In the genomic region with DNA sequence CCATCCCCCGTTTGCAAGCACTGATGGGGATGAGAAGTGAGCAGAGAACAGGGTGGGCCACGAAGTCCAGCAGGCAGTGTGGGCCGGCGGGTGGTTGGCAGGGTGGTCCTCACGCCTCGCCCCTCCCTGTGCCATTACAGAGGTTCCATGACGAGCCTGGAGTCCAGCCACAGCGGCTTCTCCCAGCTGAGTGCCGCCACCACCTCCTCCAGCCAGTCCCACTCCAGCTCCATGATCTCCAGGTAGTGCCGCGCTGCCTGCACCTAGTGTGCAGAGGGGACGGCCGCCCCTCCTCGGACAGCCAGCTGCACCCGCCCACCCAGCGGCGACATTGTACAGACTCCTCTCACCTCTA, we compare ENCODE assay signal across 21 cellular contexts.
"Had no signal": no experiment of that assay in that cellular context is flagged by ENCODE, and none has a peak within 500 bp of the region (broad histone marks: within the 10 kb centered on the region; RNA-seq: fewer than 3 reads in every experiment).

No MANE protein-coding gene starts in this region.

- H3K27ac ChIP-seq: lower lobe of right lung, neutrophil, parathyroid adenoma had no signal

- H3K27me3 ChIP-seq: esophagus muscularis mucosa, gastroesophageal sphincter, heart right ventricle, neutrophil had no signal

- H3K4me1 Mint-ChIP-seq: activated CD4-positive, alpha-beta T cell treated with anti-CD3 and anti-CD28 coated beads, Interleukin-2, amount 10 ng/mL, durations not matched to agents 7 days and 5 days had no signal

- H3K27ac Mint-ChIP-seq: activated CD4-positive, alpha-beta T cell treated with anti-CD3 and anti-CD28 coated beads, Interleukin-2, amount 10 ng/mL, durations not matched to agents 7 days and 5 days; activated CD8-positive, alpha-beta T cell treated with anti-CD3 and anti-CD28 coated beads, Interleukin-2, amount 10 ng/mL, durations not matched to agents 7 days and 5 days; activated T-cell treated with anti-CD3 and anti-CD28 coated beads, Interleukin-2, amount 50 U/mL, for 24 hours; activated T-helper 2 cell treated with anti-CD3 and anti-CD28 coated beads, Interferon-gamma antibody, Interleukin-2, Interleukin-4, amounts not matched to agents 10 μg/mL and 5 μg/mL and 100 μg/mL, durations not matched to agents 14 hours and 24 hours and 36 hours; natural killer cell had no signal

- H3K9me3 Mint-ChIP-seq: activated CD4-positive, alpha-beta T cell treated with anti-CD3 and anti-CD28 coated beads, Interleukin-2, amount 10 ng/mL, durations not matched to agents 7 days and 5 days; activated naive CD8-positive, alpha-beta T cell treated with anti-CD3 and anti-CD28 coated beads, Interleukin-2, amount 10 ng/mL, durations not matched to agents 7 days and 5 days; activated T-cell treated with anti-CD3 and anti-CD28 coated beads, Interleukin-2, amount 50 U/mL, for 24 hours; activated T-helper 2 cell treated with anti-CD3 and anti-CD28 coated beads, Interferon-gamma antibody, Interleukin-2, Interleukin-4, amounts not matched to agents 10 μg/mL and 5 μg/mL and 100 μg/mL, durations not matched to agents 14 hours and 24 hours and 36 hours; brain; natural killer cell had no signal

- H3K9me3 ChIP-seq: esophagus muscularis mucosa, gastroesophageal sphincter, heart right ventricle, lower lobe of right lung had no signal

- H3K9ac ChIP-seq: parathyroid adenoma had no signal

- H3K4me3 Mint-ChIP-seq: activated CD4-positive, alpha-beta T cell treated with anti-CD3 and anti-CD28 coated beads, Interleukin-2, amount 10 ng/mL, durations not matched to agents 7 days and 5 days; activated CD8-positive, alpha-beta T cell treated with anti-CD3 and anti-CD28 coated beads, Interleukin-2, amount 10 ng/mL, durations not matched to agents 7 days and 5 days; activated naive CD8-positive, alpha-beta T cell treated with anti-CD3 and anti-CD28 coated beads, Interleukin-2, amount 10 ng/mL, durations not matched to agents 7 days and 5 days; activated T-cell treated with anti-CD3 and anti-CD28 coated beads, Interleukin-2, amount 50 U/mL, for 24 hours; brain; natural killer cell had no signal

- H2AFZ ChIP-seq: parathyroid adenoma had no signal

- H3K27me3 Mint-ChIP-seq: activated CD4-positive, alpha-beta T cell treated with anti-CD3 and anti-CD28 coated beads, Interleukin-2, amount 10 ng/mL, durations not matched to agents 7 days and 5 days; activated naive CD8-positive, alpha-beta T cell treated with anti-CD3 and anti-CD28 coated beads, Interleukin-2, amount 10 ng/mL, durations not matched to agents 7 days and 5 days; activated T-cell treated with anti-CD3 and anti-CD28 coated beads, Interleukin-2, amount 50 U/mL, for 24 hours; brain had no signal

- DNase-seq: activated CD4-positive, alpha-beta T cell treated with anti-CD3 and anti-CD28 coated beads, Interleukin-2, amount 10 ng/mL, durations not matched to agents 7 days and 5 days; activated CD4-positive, CD25-positive, alpha-beta regulatory T cell; activated CD8-positive, alpha-beta T cell treated with anti-CD3 and anti-CD28 coated beads, Interleukin-2, amount 10 ng/mL, durations not matched to agents 7 days and 5 days; activated naive CD4-positive, alpha-beta T cell treated with Interleukin-2 at 50 U/mL for 16 hours; activated naive CD8-positive, alpha-beta T cell treated with anti-CD3 and anti-CD28 coated beads, Interleukin-2, amount 10 ng/mL, durations not matched to agents 7 days and 5 days; activated T-cell treated with anti-CD3 and anti-CD28 coated beads, Interleukin-2, amount 50 U/mL, for 24 hours; anterior cingulate cortex; effector CD8-positive, alpha-beta T cell; lower lobe of right lung; natural killer cell; stimulated activated CD4-positive, alpha-beta T cell treated with anti-CD3 and anti-CD28 coated beads, Interleukin-2, amount 100 ng/mL, for 24 hours; stimulated activated naive CD8-positive, alpha-beta T cell treated with anti-CD3 and anti-CD28 coated beads, Interleukin-15, Interleukin-2, amounts not matched to agents 100 U/mL and 50 U/mL, for 24 hours; T1000; trophoblast cell had no signal

- ATAC-seq: activated CD8-positive, alpha-beta T cell treated with anti-CD3 and anti-CD28 coated beads, Interleukin-2, amount 10 ng/mL, durations not matched to agents 7 days and 5 days; gastroesophageal sphincter; lower lobe of right lung; natural killer cell; stimulated activated naive CD8-positive, alpha-beta T cell treated with anti-CD3 and anti-CD28 coated beads, Interleukin-15, Interleukin-2, amounts not matched to agents 100 U/mL and 50 U/mL, for 24 hours had no signal

- H3K4me3 ChIP-seq: esophagus muscularis mucosa, gastroesophageal sphincter, heart right ventricle, lower lobe of right lung had no signal

- H3K4me1 ChIP-seq: parathyroid adenoma had no signal
